Comparison of ENCODE assay signal across 1 cellular context in the genomic region with DNA sequence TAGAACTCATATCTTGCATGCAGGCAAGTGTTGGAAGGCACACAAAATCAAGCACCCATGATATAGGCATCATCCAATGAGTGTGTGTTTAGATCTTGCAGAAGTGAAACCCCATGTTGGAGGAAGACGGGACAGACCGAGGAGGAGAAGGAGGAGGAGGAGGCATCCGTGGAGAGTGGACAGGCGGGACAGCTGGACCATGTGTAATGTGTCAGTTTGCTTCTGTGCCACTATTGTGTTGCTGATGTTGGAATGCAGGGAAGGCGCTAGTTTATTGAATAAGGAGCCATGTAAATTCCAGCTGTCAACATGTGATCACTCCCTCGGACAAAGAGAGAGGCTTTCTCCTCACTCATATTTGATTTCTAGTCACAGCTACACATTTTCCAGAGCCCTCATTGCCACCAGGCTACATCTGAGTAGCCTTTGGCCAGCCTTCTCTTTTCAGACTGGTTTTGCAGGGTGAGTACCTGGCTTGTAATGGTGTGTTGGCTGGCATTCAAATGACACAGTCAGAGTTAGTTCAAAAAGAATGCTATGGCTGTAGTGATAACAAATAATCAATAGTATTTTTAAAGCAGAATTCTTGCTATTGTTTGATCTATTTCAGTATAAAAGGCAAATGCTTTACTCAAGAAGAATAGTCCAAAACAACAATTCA.
TF ChIP-seq lines count a peak whose summit lies in the region.

No MANE protein-coding gene starts in this region.

TF ChIP-seq in GM23338, 12 proteins besides CTCF, POLR2A, EP300 and RAD21 (continued from another document):
- TF ChIP-seq, protein P1, sequence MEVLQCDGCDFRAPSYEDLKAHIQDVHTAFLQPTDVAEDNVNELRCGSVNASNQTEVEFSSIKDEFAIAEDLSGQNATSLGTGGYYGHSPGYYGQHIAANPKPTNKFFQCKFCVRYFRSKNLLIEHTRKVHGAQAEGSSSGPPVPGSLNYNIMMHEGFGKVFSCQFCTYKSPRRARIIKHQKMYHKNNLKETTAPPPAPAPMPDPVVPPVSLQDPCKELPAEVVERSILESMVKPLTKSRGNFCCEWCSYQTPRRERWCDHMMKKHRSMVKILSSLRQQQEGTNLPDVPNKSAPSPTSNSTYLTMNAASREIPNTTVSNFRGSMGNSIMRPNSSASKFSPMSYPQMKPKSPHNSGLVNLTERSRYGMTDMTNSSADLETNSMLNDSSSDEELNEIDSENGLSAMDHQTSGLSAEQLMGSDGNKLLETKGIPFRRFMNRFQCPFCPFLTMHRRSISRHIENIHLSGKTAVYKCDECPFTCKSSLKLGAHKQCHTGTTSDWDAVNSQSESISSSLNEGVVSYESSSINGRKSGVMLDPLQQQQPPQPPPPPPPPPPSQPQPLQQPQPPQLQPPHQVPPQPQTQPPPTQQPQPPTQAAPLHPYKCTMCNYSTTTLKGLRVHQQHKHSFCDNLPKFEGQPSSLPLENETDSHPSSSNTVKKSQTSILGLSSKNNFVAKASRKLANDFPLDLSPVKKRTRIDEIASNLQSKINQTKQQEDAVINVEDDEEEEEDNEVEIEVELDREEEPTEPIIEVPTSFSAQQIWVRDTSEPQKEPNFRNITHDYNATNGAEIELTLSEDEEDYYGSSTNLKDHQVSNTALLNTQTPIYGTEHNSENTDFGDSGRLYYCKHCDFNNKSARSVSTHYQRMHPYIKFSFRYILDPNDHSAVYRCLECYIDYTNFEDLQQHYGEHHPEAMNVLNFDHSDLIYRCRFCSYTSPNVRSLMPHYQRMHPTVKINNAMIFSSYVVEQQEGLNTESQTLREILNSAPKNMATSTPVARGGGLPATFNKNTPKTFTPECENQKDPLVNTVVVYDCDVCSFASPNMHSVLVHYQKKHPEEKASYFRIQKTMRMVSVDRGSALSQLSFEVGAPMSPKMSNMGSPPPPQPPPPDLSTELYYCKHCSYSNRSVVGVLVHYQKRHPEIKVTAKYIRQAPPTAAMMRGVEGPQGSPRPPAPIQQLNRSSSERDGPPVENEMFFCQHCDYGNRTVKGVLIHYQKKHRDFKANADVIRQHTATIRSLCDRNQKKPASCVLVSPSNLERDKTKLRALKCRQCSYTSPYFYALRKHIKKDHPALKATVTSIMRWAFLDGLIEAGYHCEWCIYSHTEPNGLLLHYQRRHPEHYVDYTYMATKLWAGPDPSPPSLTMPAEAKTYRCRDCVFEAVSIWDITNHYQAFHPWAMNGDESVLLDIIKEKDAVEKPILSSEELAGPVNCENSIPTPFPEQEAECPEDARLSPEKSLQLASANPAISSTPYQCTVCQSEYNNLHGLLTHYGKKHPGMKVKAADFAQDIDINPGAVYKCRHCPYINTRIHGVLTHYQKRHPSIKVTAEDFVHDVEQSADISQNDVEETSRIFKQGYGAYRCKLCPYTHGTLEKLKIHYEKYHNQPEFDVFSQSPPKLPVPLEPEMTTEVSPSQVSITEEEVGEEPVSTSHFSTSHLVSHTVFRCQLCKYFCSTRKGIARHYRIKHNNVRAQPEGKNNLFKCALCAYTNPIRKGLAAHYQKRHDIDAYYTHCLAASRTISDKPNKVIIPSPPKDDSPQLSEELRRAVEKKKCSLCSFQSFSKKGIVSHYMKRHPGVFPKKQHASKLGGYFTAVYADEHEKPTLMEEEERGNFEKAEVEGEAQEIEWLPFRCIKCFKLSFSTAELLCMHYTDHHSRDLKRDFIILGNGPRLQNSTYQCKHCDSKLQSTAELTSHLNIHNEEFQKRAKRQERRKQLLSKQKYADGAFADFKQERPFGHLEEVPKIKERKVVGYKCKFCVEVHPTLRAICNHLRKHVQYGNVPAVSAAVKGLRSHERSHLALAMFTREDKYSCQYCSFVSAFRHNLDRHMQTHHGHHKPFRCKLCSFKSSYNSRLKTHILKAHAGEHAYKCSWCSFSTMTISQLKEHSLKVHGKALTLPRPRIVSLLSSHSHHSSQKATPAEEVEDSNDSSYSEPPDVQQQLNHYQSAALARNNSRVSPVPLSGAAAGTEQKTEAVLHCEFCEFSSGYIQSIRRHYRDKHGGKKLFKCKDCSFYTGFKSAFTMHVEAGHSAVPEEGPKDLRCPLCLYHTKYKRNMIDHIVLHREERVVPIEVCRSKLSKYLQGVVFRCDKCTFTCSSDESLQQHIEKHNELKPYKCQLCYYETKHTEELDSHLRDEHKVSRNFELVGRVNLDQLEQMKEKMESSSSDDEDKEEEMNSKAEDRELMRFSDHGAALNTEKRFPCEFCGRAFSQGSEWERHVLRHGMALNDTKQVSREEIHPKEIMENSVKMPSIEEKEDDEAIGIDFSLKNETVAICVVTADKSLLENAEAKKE (CRISPR knock-in tag; IDR thresholded peaks at IDR 0.05): no peak
- TF ChIP-seq STAT1 (IDR thresholded peaks at IDR 0.05; ENCODE audit: unreplicated experiment): no peak
- no peak for TF ChIP-seq CREB1 (CRISPR knock-in tag; IDR thresholded peaks at IDR 0.05; ENCODE audit: low read depth)
- TF ChIP-seq, protein P2, sequence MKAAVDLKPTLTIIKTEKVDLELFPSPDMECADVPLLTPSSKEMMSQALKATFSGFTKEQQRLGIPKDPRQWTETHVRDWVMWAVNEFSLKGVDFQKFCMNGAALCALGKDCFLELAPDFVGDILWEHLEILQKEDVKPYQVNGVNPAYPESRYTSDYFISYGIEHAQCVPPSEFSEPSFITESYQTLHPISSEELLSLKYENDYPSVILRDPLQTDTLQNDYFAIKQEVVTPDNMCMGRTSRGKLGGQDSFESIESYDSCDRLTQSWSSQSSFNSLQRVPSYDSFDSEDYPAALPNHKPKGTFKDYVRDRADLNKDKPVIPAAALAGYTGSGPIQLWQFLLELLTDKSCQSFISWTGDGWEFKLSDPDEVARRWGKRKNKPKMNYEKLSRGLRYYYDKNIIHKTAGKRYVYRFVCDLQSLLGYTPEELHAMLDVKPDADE (IDR thresholded peaks at IDR 0.05): no peak
- no peak for TF ChIP-seq EZH2phosphoT487 (IDR thresholded peaks at IDR 0.05; ENCODE audit: unreplicated experiment)
- no peak for TF ChIP-seq REST (IDR thresholded peaks at IDR 0.05; ENCODE audit: unreplicated experiment)
